ENCODE assay signal across 16 cellular contexts in the genomic region with DNA sequence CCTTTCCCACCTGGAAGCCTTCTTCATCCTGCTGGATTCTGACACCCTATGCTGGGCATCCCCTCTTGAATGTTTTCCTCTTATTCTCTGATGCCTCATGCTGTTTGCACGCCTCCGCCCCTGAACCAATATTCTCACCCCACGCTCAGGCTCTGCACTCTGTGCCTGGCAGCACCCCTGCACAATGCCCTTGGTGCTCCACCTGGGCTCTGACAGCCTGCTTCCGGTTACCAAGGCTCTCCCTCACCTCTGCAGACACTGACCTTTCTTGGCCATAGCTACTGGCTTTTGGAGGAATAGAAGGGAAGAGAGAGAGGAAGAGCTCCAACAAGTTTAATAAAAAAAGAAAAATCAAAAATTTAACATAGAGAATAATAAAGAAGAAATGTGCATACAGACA.
DNase-seq lines count a peak whose midpoint lies in the region; ATAC-seq and TF ChIP-seq lines count a peak whose summit lies in the region.
"Had no signal": no experiment of that assay in that cellular context is flagged by ENCODE, and none has a peak within 500 bp of the region (broad histone marks: within the 10 kb centered on the region; RNA-seq: fewer than 3 reads in every experiment).

No MANE protein-coding gene starts in this region.

- TF ChIP-seq CTCF in endodermal cell (conservative IDR thresholded peaks at IDR 0.05), result no peak
- no peak for TF ChIP-seq CTCF in smooth muscle cell (IDR thresholded peaks at IDR 0.05; ENCODE audit: borderline replicate concordance, insufficient read depth, poor library complexity, severe bottlenecking)

- peak; percentile 13 for DNase-seq in NCI-H510A treated with DMSO at 0.1 percent for 48 hours (lab: John Stamatoyannopoulos, UW)
- no peak for DNase-seq in NCI-H510A (lab: John Stamatoyannopoulos, UW)
- DNase-seq in NCI-H774 (lab: John Stamatoyannopoulos, UW), result peak; percentile 6
- DNase-seq in endodermal cell, result peak; percentile 10
- no peak for DNase-seq in smooth muscle cell (lab: John Stamatoyannopoulos, UW; ENCODE audit: unreplicated experiment)
- DNase-seq in mesenchymal stem cell, result no peak
- DNase-seq in DMS79 treated with DMSO at 0.1 percent for 48 hours (lab: John Stamatoyannopoulos, UW), result no peak
- DNase-seq: 8988T; AML-193; C1 segment of cervical spinal cord; CD4-positive, alpha-beta memory T cell; GF-D8; H7; IMR-90 had no signal

- H2AFZ ChIP-seq in smooth muscle cell (ENCODE audit: low read depth) (no peak overlapping the region), mesenchymal stem cell (ENCODE audit: low read depth, low read length) (no peak overlapping the region)
- H2AFZ ChIP-seq: GM23338 had no signal

- H3K4me3 Mint-ChIP-seq in endodermal cell, result no peak overlapping the region
- H3K4me3 Mint-ChIP-seq: CD4-positive, alpha-beta memory T cell; GM23338 had no signal

- H3K4me2 ChIP-seq in smooth muscle cell (no peak overlapping the region), mesenchymal stem cell (ENCODE audit: low read length, poor library complexity, severe bottlenecking) (no peak overlapping the region)
- H3K4me2 ChIP-seq: GM23338 had no signal

- H3K4ac ChIP-seq in mesenchymal stem cell (ENCODE audit: low read depth in 1 of 2, low read length in 2 of 2), result no peak overlapping the region

- no peak overlapping the region for H3K4me3 ChIP-seq in endodermal cell (ENCODE audit: low read length)
- no peak overlapping the region for H3K4me3 ChIP-seq in smooth muscle cell
- no peak overlapping the region for H3K4me3 ChIP-seq in mesenchymal stem cell (ENCODE audit: insufficient read depth in 1 of 2, low read depth in 1 of 2, low read length in 2 of 2)
- H3K4me3 ChIP-seq: GM23338 had no signal

- H3K18ac ChIP-seq in mesenchymal stem cell (ENCODE audit: low read depth in 1 of 2, low read length in 2 of 2), result no peak overlapping the region

- H3K23ac ChIP-seq in mesenchymal stem cell (ENCODE audit: low read length in 2 of 2), result no peak overlapping the region

- no peaks in the 10 kb centered on the region for H3K79me2 ChIP-seq in smooth muscle cell (ENCODE audit: low read depth)

- H3K14ac ChIP-seq in mesenchymal stem cell (ENCODE audit: low read length in 2 of 2), result no peak overlapping the region

- WGBS in endodermal cell (ENCODE audit: insufficient coverage in 1 of 2, insufficient read length in 1 of 2), 2 experiments, result 89 to 100% methylated on average over 1 to 4 of the region's 4 CpGs
- WGBS in smooth muscle cell (ENCODE audit: low lambda C conversion rate), result 94% methylated on average over 4 of the region's 4 CpGs
- WGBS in mesenchymal stem cell, result 95% methylated on average over 4 of the region's 4 CpGs

- H4K91ac ChIP-seq in mesenchymal stem cell (ENCODE audit: low read length), result no peak overlapping the region

- peaks cover 2% of the 10 kb centered on the region for H3K36me3 Mint-ChIP-seq in endodermal cell (ENCODE audit: low read depth)
- H3K36me3 Mint-ChIP-seq: CD4-positive, alpha-beta memory T cell had no signal

- H4K8ac ChIP-seq in mesenchymal stem cell (ENCODE audit: low read length), result no peak overlapping the region

- H3K4me1 Mint-ChIP-seq in endodermal cell, result peaks cover 16% of the 10 kb centered on the region

- H3K4me1 ChIP-seq in endodermal cell (ENCODE audit: control insufficient read depth, insufficient read depth, low read length) (no peaks in the 10 kb centered on the region), smooth muscle cell (ENCODE audit: low read depth) (no peaks in the 10 kb centered on the region), mesenchymal stem cell (ENCODE audit: control insufficient read depth, insufficient read depth, low read depth, low read length) (peaks cover 17% of the 10 kb centered on the region)

- H2AK5ac ChIP-seq in mesenchymal stem cell (ENCODE audit: low read length, severe bottlenecking), result no peak overlapping the region

- no peak for ATAC-seq in GM21717 (IDR thresholded peaks at IDR 0.05; ENCODE audit: unreplicated experiment)
- ATAC-seq: GM23338 had no signal

- H3K79me1 ChIP-seq in mesenchymal stem cell (replicated peaks; ENCODE audit: low read length, poor library complexity, severe bottlenecking), result no peaks in the 10 kb centered on the region

- H3K27ac Mint-ChIP-seq in endodermal cell, result no peak overlapping the region
- H3K27ac Mint-ChIP-seq: CD4-positive, alpha-beta memory T cell; GM23338 had no signal

- H3K9ac ChIP-seq in endodermal cell (ENCODE audit: extremely low read depth, low read length, poor library complexity, severe bottlenecking) (no peak overlapping the region), smooth muscle cell (ENCODE audit: low read depth) (no peak overlapping the region), mesenchymal stem cell (ENCODE audit: low read length) (no peak overlapping the region)

- H2BK12ac ChIP-seq in mesenchymal stem cell (ENCODE audit: low read length in 2 of 2), result no peak overlapping the region

- H2BK15ac ChIP-seq in mesenchymal stem cell (ENCODE audit: low read depth, poor library complexity, severe bottlenecking), result no peak overlapping the region

- H3K36me3 ChIP-seq in endodermal cell (ENCODE audit: control insufficient read depth, insufficient read depth, low read length) (no peaks in the 10 kb centered on the region), smooth muscle cell (ENCODE audit: low read depth) (no peaks in the 10 kb centered on the region), mesenchymal stem cell (ENCODE audit: control insufficient read depth in 1 of 2, insufficient read depth in 2 of 2, low read depth in 1 of 2, low read length in 2 of 2) (no peaks in the 10 kb centered on the region)

- no peaks in the 10 kb centered on the region for H3F3A ChIP-seq in smooth muscle cell (ENCODE audit: low read depth)

- peaks cover 10% of the 10 kb centered on the region for H3K27me3 Mint-ChIP-seq in endodermal cell (ENCODE audit: insufficient read depth)

- H2BK5ac ChIP-seq in mesenchymal stem cell (ENCODE audit: low read depth, low read length, poor library complexity, severe bottlenecking), result no peak overlapping the region

- H3K9me3 ChIP-seq in endodermal cell (ENCODE audit: control insufficient read depth, low read length) (no peaks in the 10 kb centered on the region), smooth muscle cell (replicated peaks; ENCODE audit: low read depth) (no peaks in the 10 kb centered on the region), mesenchymal stem cell (ENCODE audit: control insufficient read depth, low read length) (no peaks in the 10 kb centered on the region)

- H4K20me1 ChIP-seq in smooth muscle cell (ENCODE audit: low read depth), result no peaks in the 10 kb centered on the region

- no peak overlapping the region for H2BK120ac ChIP-seq in mesenchymal stem cell (ENCODE audit: low read depth, low read length)

- no peaks in the 10 kb centered on the region for H3K27me3 ChIP-seq in endodermal cell (ENCODE audit: control insufficient read depth, insufficient read depth, low read length, poor library complexity, severe bottlenecking)
- H3K27me3 ChIP-seq in smooth muscle cell (ENCODE audit: low read depth), result no peaks in the 10 kb centered on the region
- H3K27me3 ChIP-seq in mesenchymal stem cell (ENCODE audit: control insufficient read depth in 1 of 2, insufficient read depth in 1 of 2, low read length in 2 of 2), result no peaks in the 10 kb centered on the region

- H3K27ac ChIP-seq in endodermal cell (ENCODE audit: low read depth, low read length), result no peak overlapping the region
- H3K27ac ChIP-seq in smooth muscle cell (ENCODE audit: low read depth), result peak overlapping the region; percentile 14
- H3K27ac ChIP-seq in mesenchymal stem cell (ENCODE audit: low read length, poor library complexity, severe bottlenecking), result no peak overlapping the region

- H3K9me3 Mint-ChIP-seq in endodermal cell, result peaks cover 7% of the 10 kb centered on the region
- H3K9me3 Mint-ChIP-seq: GM23338 had no signal

Comparison
In these comparisons a context has a peak if more than half of its experiments do, and no peak if none do; other contexts are left out.
1. DNase-seq: peak in NCI-H510A treated with DMSO at 0.1 percent for 48 hours (single experiment), NCI-H774 (single experiment) and endodermal cell (single experiment); none in NCI-H510A (single experiment), smooth muscle cell (single experiment), mesenchymal stem cell (single experiment) and DMS79 treated with DMSO at 0.1 percent for 48 hours (single experiment).